Comparison of ENCODE assay signal across 24 cellular contexts in genomic region chr1:210815641-210816040, GRCh38.
"Had no signal": no experiment of that assay in that cellular context is flagged by ENCODE, and none has a peak within 500 bp of the region (broad histone marks: within the 10 kb centered on the region; RNA-seq: fewer than 3 reads in every experiment).

No MANE protein-coding gene starts in this region.

- ATAC-seq: activated CD8-positive, alpha-beta memory T cell treated with anti-CD3 and anti-CD28 coated beads, Interleukin-2, amount 10 ng/mL, durations not matched to agents 7 days and 5 days; activated CD8-positive, alpha-beta T cell treated with anti-CD3 and anti-CD28 coated beads, Interleukin-2, amount 10 ng/mL, durations not matched to agents 7 days and 5 days; activated naive CD8-positive, alpha-beta T cell treated with anti-CD3 and anti-CD28 coated beads, Interleukin-2, amount 50 U/mL, for 24 hours; esophagus mucosa; foreskin keratinocyte had no signal

- FAIRE-seq: pancreas, small intestine had no signal

- H3K4me1 ChIP-seq: breast epithelium, foreskin keratinocyte, pancreas, prostate gland, sigmoid colon, stomach, thyroid gland, upper lobe of left lung, vagina had no signal

- DNase-seq: activated B cell treated with CpG ODN at 0.5 μM for 24 hours; activated CD8-positive, alpha-beta memory T cell treated with anti-CD3 and anti-CD28 coated beads, Interleukin-2, amount 10 ng/mL, durations not matched to agents 7 days and 5 days; activated CD8-positive, alpha-beta T cell treated with anti-CD3 and anti-CD28 coated beads, Interleukin-2, amount 10 ng/mL, durations not matched to agents 7 days and 5 days; activated naive CD8-positive, alpha-beta T cell treated with anti-CD3 and anti-CD28 coated beads, Interleukin-2, amount 50 U/mL, for 24 hours; activated T-cell treated with anti-CD3 and anti-CD28 coated beads, Interleukin-2, amount 50 U/mL, for 48 hours; amygdala; endodermal cell; foreskin keratinocyte; heart left ventricle; kidney glomerular epithelial cell; left ventricle myocardium inferior; pancreas; sigmoid colon; small intestine; stimulated activated CD4-positive, alpha-beta T cell treated with anti-CD3 and anti-CD28 coated beads, Interleukin-4, amount 100 ng/mL, for 24 hours; stomach; T-helper 1 cell; thyroid gland; upper lobe of left lung had no signal

- H3K36me3 ChIP-seq: breast epithelium, heart left ventricle, left ventricle myocardium inferior, pancreas, prostate gland, sigmoid colon, stomach, thyroid gland, upper lobe of left lung, vagina had no signal

- H3K27me3 ChIP-seq: breast epithelium, heart left ventricle, pancreas, sigmoid colon, stomach, thyroid gland, upper lobe of left lung, vagina had no signal

- H3K9me3 ChIP-seq: breast epithelium, heart left ventricle, left ventricle myocardium inferior, pancreas, prostate gland, sigmoid colon, stomach, thyroid gland, upper lobe of left lung, vagina had no signal

- H3K27ac ChIP-seq: breast epithelium, coronary artery, foreskin keratinocyte, left ventricle myocardium inferior, pancreas, prostate gland, sigmoid colon, stomach, thyroid gland, upper lobe of left lung, vagina had no signal

- H3K4me3 ChIP-seq: breast epithelium, coronary artery, heart left ventricle, left ventricle myocardium inferior, pancreas, prostate gland, sigmoid colon, stomach, thyroid gland, upper lobe of left lung, vagina had no signal
